In genomic region chr7:1569833-1570632, GRCh38 we compare ENCODE assay signal across 8 cellular contexts. TPM values are rescaled to one million over a fixed set of nuclear protein-coding genes. Genes with fewer than 3 reads are reported as not detected.
DNase-seq lines count a peak whose midpoint lies in the region; ATAC-seq and TF ChIP-seq lines count a peak whose summit lies in the region.

Gene PSMG3, minus strand, starts transcription at chr7:1570032. Its CDS starts 693 bp downstream, at chr7:1569339.

- H2BK120ac ChIP-seq in mesendoderm (ENCODE audit: low read depth, low read length): no peak within 1 kb of the TSS

- no peak within 1 kb of the TSS for H2BK15ac ChIP-seq in mesendoderm (replicated peaks; ENCODE audit: low read depth)

- H3K36me3 ChIP-seq in mesendoderm (ENCODE audit: control insufficient read depth, insufficient read depth, low read length): no peaks in the 10 kb centered on the region

- peak within 1 kb of the TSS; percentile 90 to 93 for H3K27ac Mint-ChIP-seq in effector memory CD8-positive, alpha-beta T cell

- no peak within 1 kb of the TSS for H2AK5ac ChIP-seq in mesendoderm (ENCODE audit: low read length)

- H3K18ac ChIP-seq in mesendoderm (ENCODE audit: low read length): peak within 1 kb of the TSS; percentile 77

- peak within 1 kb of the TSS; percentile 81 for H3K9ac ChIP-seq in mesendoderm (ENCODE audit: low read length)

- H3K27ac ChIP-seq in HL-60 (replicated peaks): peak within 1 kb of the TSS; percentile 94
- H3K27ac ChIP-seq in mesendoderm (ENCODE audit: low read depth, low read length): no peak within 1 kb of the TSS

- no peaks in the 10 kb centered on the region for H3K27me3 Mint-ChIP-seq in effector memory CD8-positive, alpha-beta T cell

- H4K8ac ChIP-seq in mesendoderm (ENCODE audit: low read depth, low read length): no peak within 1 kb of the TSS

- H3K4ac ChIP-seq in mesendoderm (ENCODE audit: low read depth, low read length): peak within 1 kb of the TSS; percentile 85

- peak within 1 kb of the TSS; percentile 8 for H3K4me2 ChIP-seq in mesendoderm (ENCODE audit: low read length)

- H3K4me3 ChIP-seq in HL-60 (replicated peaks; ENCODE audit: insufficient read depth, low read length) (peak within 1 kb of the TSS; percentile 86), mesendoderm (ENCODE audit: low read length) (peak within 1 kb of the TSS; percentile 38)

- no peaks in the 10 kb centered on the region for H3K79me2 ChIP-seq in mesendoderm (ENCODE audit: control insufficient read depth, insufficient read depth, low read length)

- CTCF ChIA-PET in activated CD8-positive, alpha-beta memory T cell treated with anti-CD3 and anti-CD28 coated beads for 36 hours (lab: Charles Lee): interaction anchor here (0.7 to 1.0 kb wide), 3 partner anchors 9 to 68 kb away, joined by 3 to 6 read pairs (median 3); no protein-coding TSS in a partner anchor

- WGBS in mesendoderm (ENCODE audit: extremely low coverage, insufficient coverage, low lambda C conversion rate): no CpG with 5 or more reads among the region's 95 CpGs

- DNase-seq in CMK (ENCODE audit: low read depth): peak; percentile 71
- DNase-seq in HL-60 (ENCODE audit: low read depth in 1 of 2, low spot score in 1 of 2): peak; percentile 87 to 92
- DNase-seq in NOMO-1 (lab: John Stamatoyannopoulos, UW; ENCODE audit: unreplicated experiment in 2 of 2): peak; percentile 79 to 91
- DNase-seq in effector memory CD8-positive, alpha-beta T cell: peak; percentile 86 to 88 (median 87)
- peak; percentile 82 for DNase-seq in mesendoderm
- DNase-seq in stimulated activated CD8-positive, alpha-beta memory T cell treated with anti-CD3 and anti-CD28 coated beads, Interleukin-12 subunit alpha, Interleukin-12 subunit beta, amount 100 ng/mL, for 4 hours (ENCODE audit: low read depth): peak; percentile 79

- no peaks in the 10 kb centered on the region for H3K9me3 Mint-ChIP-seq in effector memory CD8-positive, alpha-beta T cell

- no peak within 1 kb of the TSS for H3K23ac ChIP-seq in mesendoderm (ENCODE audit: low read length)

- peak within 1 kb of the TSS; percentile 78 for H3K56ac ChIP-seq in mesendoderm (ENCODE audit: low read length)

- H3K79me1 ChIP-seq in mesendoderm (ENCODE audit: low read length): no peaks in the 10 kb centered on the region

- peaks cover 18 to 21% of the 10 kb centered on the region in 2 donors for H3K4me1 Mint-ChIP-seq in effector memory CD8-positive, alpha-beta T cell (ENCODE audit: low read depth in 2 of 2)

- H2BK5ac ChIP-seq in mesendoderm (ENCODE audit: low read length): no peak within 1 kb of the TSS

- H3K36me3 Mint-ChIP-seq in effector memory CD8-positive, alpha-beta T cell (ENCODE audit: insufficient read depth): peaks cover 33% of the 10 kb centered on the region

- H3K4me1 ChIP-seq in mesendoderm (ENCODE audit: control insufficient read depth, low read depth, low read length): peaks cover 6% of the 10 kb centered on the region

- no peak for TF ChIP-seq CTCF in HL-60 (IDR thresholded peaks at IDR 0.05; ENCODE audit: insufficient read depth, low read length)

- POLR2A ChIA-PET in activated CD8-positive, alpha-beta memory T cell treated with anti-CD3 and anti-CD28 coated beads for 36 hours (lab: Charles Lee): no interaction called here

- ATAC-seq in GM19455 (IDR thresholded peaks at IDR 0.05; ENCODE audit: unreplicated experiment): peak; percentile 84
- ATAC-seq in effector memory CD8-positive, alpha-beta T cell (replicated peaks): peak; percentile 82

- no peak within 1 kb of the TSS for H4K5ac ChIP-seq in mesendoderm (ENCODE audit: low read length)

- H3K27me3 ChIP-seq in HL-60 (ENCODE audit: insufficient read depth, poor library complexity, severe bottlenecking) (no peaks in the 10 kb centered on the region), mesendoderm (ENCODE audit: insufficient read depth, low read length, poor library complexity) (no peaks in the 10 kb centered on the region)

- H3K4me3 Mint-ChIP-seq in effector memory CD8-positive, alpha-beta T cell: peak within 1 kb of the TSS; percentile 80 to 82

RNA-seq across cellular contexts. Expression of gene PSMG3, which starts in this region (rescaled TPM):
- total RNA-seq in activated CD8-positive, alpha-beta memory T cell treated with anti-CD3 and anti-CD28 coated beads for 36 hours: 10 to 100 TPM; 69.9 to 74.6 TPM
- polyA plus RNA-seq in mesendoderm (2013, experiment 1 of 2): 13.5 TPM
- polyA plus RNA-seq in mesendoderm (2013, experiment 2 of 2): 12.9 TPM
